In genomic region chrX:39472161-39472560, GRCh38 we compare ENCODE assay signal across 1 cellular context.
TF ChIP-seq lines count a peak whose summit lies in the region.

No MANE protein-coding gene starts in this region.

TF ChIP-seq in K562, 482 proteins besides CTCF, POLR2A, EP300 and RAD21 (continued from another document):
- TF ChIP-seq, protein P1, sequence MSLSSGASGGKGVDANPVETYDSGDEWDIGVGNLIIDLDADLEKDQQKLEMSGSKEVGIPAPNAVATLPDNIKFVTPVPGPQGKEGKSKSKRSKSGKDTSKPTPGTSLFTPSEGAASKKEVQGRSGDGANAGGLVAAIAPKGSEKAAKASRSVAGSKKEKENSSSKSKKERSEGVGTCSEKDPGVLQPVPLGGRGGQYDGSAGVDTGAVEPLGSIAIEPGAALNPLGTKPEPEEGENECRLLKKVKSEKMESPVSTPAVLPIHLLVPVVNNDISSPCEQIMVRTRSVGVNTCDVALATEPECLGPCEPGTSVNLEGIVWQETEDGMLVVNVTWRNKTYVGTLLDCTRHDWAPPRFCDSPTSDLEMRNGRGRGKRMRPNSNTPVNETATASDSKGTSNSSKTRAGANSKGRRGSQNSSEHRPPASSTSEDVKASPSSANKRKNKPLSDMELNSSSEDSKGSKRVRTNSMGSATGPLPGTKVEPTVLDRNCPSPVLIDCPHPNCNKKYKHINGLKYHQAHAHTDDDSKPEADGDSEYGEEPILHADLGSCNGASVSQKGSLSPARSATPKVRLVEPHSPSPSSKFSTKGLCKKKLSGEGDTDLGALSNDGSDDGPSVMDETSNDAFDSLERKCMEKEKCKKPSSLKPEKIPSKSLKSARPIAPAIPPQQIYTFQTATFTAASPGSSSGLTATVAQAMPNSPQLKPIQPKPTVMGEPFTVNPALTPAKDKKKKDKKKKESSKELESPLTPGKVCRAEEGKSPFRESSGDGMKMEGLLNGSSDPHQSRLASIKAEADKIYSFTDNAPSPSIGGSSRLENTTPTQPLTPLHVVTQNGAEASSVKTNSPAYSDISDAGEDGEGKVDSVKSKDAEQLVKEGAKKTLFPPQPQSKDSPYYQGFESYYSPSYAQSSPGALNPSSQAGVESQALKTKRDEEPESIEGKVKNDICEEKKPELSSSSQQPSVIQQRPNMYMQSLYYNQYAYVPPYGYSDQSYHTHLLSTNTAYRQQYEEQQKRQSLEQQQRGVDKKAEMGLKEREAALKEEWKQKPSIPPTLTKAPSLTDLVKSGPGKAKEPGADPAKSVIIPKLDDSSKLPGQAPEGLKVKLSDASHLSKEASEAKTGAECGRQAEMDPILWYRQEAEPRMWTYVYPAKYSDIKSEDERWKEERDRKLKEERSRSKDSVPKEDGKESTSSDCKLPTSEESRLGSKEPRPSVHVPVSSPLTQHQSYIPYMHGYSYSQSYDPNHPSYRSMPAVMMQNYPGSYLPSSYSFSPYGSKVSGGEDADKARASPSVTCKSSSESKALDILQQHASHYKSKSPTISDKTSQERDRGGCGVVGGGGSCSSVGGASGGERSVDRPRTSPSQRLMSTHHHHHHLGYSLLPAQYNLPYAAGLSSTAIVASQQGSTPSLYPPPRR (CRISPR knock-in tag; IDR thresholded peaks at IDR 0.05; ENCODE audit: borderline replicate concordance), result no peak
- TF ChIP-seq ZBTB12 (CRISPR knock-in tag; IDR thresholded peaks at IDR 0.05) (no peak), CBFA2T2 (conservative IDR thresholded peaks at IDR 0.05) (peak; percentile 55), RCOR1 (IDR thresholded peaks at IDR 0.05; ENCODE audit: borderline replicate concordance in 1 of 2, low read depth in 2 of 2, low read length in 2 of 2) (0 out of 4 replicates have a peak, but pooled peaks of 1 of the 2 experiments have one; percentile 29), SRSF3 (IDR thresholded peaks at IDR 0.05; ENCODE audit: insufficient read depth, low read length) (no peak), BRF1 (IDR thresholded peaks at IDR 0.05; ENCODE audit: borderline replicate concordance, extremely low read depth, insufficient read length) (no peak), TAL1 (IDR thresholded peaks at IDR 0.05) (peak; percentile 19; the same call in 1 of the 2 replicates), TEAD4 (IDR thresholded peaks at IDR 0.05; ENCODE audit: low read length) (peak; percentile 17; the same call in 1 of the 2 replicates), TEAD4 (CRISPR knock-in tag; IDR thresholded peaks at IDR 0.05; ENCODE audit: borderline replicate concordance) (no peak), KDM1A (IDR thresholded peaks at IDR 0.05) (0 out of 4 replicates have a peak, but pooled peaks of 1 of the 2 experiments have one; percentile 19), YY1 (IDR thresholded peaks at IDR 0.05; ENCODE audit: borderline replicate concordance in 1 of 3, control insufficient read depth in 1 of 3, extremely low read depth in 1 of 3, insufficient read depth in 3 of 3, insufficient read length in 1 of 3, insufficient replicate concordance in 2 of 3, low read depth in 1 of 3, low read length in 2 of 3) (peak in 1 of 3 experiments; percentile 62), PHB2 (IDR thresholded peaks at IDR 0.05; ENCODE audit: low read depth) (no peak), NCOR1 (IDR thresholded peaks at IDR 0.05) (peak; percentile 32; the same call in 1 of the 2 replicates), MECOM (CRISPR knock-in tag; IDR thresholded peaks at IDR 0.05) (peak; percentile 74; the same call in 1 of the 2 replicates), ARID1B (IDR thresholded peaks at IDR 0.05) (0 out of 2 replicates have a peak, but pooled peaks have one; percentile 31)
